Comparison of ENCODE assay signal across 1 cellular context in the genomic region with DNA sequence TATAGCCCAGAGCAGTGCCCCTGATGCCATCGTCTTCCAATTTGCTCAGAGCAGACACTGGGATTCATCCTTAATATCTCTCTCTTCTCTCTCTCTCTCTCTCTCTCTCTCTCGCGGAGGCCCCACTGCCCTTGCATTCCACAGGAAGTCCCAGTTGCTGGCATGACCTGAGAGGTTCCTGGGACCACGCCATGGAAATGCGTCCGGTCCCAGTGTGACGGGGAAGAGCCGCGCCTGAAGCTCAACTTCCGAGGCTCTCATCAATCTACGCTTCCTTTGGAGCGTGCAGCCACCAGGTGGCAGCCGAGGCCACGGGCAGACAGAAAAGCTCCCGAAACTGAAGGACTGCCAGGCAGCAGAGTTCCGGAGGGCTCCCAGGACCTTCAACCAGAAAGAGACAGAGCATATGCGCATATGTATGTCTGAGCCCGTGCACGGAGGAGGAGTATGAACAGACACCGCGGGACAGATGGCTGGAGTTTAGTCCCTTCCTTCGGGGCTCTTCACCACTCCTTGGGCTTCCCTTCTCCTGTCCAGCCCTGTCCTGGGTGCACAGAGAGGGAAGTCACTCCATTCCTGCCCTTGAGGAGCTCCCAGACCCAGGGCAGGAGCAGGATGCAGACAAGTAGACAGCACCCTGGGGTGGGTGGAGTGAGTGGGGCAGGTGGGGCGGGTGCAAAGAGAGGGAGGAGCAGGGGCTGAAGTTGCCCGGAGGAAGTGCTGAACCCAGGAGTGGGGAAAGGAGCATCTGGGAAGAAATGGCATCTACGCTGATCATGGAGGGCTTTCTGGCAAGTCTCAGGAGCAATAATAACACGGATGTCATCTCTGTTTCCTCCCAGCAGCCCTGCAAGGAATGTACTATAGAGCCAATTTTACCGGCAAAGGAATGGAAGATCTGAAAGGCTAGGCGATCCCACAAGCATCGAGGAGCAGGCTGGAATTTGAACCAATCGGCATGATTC.
TF ChIP-seq lines count a peak whose summit lies in the region.

No MANE protein-coding gene starts in this region.

TF ChIP-seq in K562, 482 proteins besides CTCF, POLR2A, EP300 and RAD21 (continued from another document and continues in another):
- TF ChIP-seq, protein P1, sequence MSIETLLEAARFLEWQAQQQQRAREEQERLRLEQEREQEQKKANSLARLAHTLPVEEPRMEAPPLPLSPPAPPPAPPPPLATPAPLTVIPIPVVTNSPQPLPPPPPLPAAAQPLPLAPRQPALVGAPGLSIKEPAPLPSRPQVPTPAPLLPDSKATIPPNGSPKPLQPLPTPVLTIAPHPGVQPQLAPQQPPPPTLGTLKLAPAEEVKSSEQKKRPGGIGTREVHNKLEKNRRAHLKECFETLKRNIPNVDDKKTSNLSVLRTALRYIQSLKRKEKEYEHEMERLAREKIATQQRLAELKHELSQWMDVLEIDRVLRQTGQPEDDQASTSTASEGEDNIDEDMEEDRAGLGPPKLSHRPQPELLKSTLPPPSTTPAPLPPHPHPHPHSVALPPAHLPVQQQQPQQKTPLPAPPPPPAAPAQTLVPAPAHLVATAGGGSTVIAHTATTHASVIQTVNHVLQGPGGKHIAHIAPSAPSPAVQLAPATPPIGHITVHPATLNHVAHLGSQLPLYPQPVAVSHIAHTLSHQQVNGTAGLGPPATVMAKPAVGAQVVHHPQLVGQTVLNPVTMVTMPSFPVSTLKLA (conservative IDR thresholded peaks at IDR 0.05): peak; percentile 63 to 82
- TF ChIP-seq KDM1A (IDR thresholded peaks at IDR 0.05) (peak in 1 of 2 experiments; percentile 91; a peak in 2 of 4 replicates), RHOXF2B (CRISPR knock-in tag; conservative IDR thresholded peaks at IDR 0.05) (no peak), POLR2B (IDR thresholded peaks at IDR 0.05; ENCODE audit: low read depth, partially characterized antibody) (no peak), ZNF253 (CRISPR knock-in tag; conservative IDR thresholded peaks at IDR 0.05) (no peak), EZH2 (IDR thresholded peaks at IDR 0.05; ENCODE audit: borderline replicate concordance, low read depth, low read length) (no peak), CBFA2T3 (IDR thresholded peaks at IDR 0.05) (no peak), RBM14 (IDR thresholded peaks at IDR 0.05; ENCODE audit: borderline replicate concordance, insufficient read depth, low read depth, low read length) (no peak), MEF2A (IDR thresholded peaks at IDR 0.05; ENCODE audit: control insufficient read depth, low read depth, low read length) (no peak), ADNP (tag; IDR thresholded peaks at IDR 0.05) (no peak), LCOR (CRISPR knock-in tag; IDR thresholded peaks at IDR 0.05) (peak; percentile 92), MCM2 (IDR thresholded peaks at IDR 0.05; ENCODE audit: low read depth) (no peak), TOE1 (IDR thresholded peaks at IDR 0.05; ENCODE audit: borderline replicate concordance) (peak; percentile 62; the same call in 1 of the 2 replicates), TOE1 (CRISPR knock-in tag; IDR thresholded peaks at IDR 0.05; ENCODE audit: borderline replicate concordance, low read depth) (no peak), TEAD4 (IDR thresholded peaks at IDR 0.05; ENCODE audit: low read length) (peak; percentile 53), TEAD4 (CRISPR knock-in tag; IDR thresholded peaks at IDR 0.05; ENCODE audit: borderline replicate concordance) (no peak), ZNF707 (CRISPR knock-in tag; conservative IDR thresholded peaks at IDR 0.05) (no peak), ZNF75A (CRISPR knock-in tag; IDR thresholded peaks at IDR 0.05) (no peak), NFXL1 (CRISPR knock-in tag; IDR thresholded peaks at IDR 0.05) (no peak), ELF1 (tag; IDR thresholded peaks at IDR 0.05) (peak; percentile 90), TFAM (CRISPR knock-in tag; conservative IDR thresholded peaks at IDR 0.05) (no peak), L3MBTL2 (IDR thresholded peaks at IDR 0.05) (peak; percentile 70), MCM3 (IDR thresholded peaks at IDR 0.05) (no peak), SMARCB1 (IDR thresholded peaks at IDR 0.05; ENCODE audit: insufficient read length, low read depth) (no peak), ZNF232 (CRISPR knock-in tag; IDR thresholded peaks at IDR 0.05) (no peak), OTX1 (CRISPR knock-in tag; IDR thresholded peaks at IDR 0.05) (no peak), SMARCA5 (IDR thresholded peaks at IDR 0.05) (no peak), NRF1 (conservative IDR thresholded peaks at IDR 0.05 in 1 of 2, IDR thresholded peaks at IDR 0.05 in 1 of 2) (peak; percentile 60 to 69), STAG1 (CRISPR knock-in tag; IDR thresholded peaks at IDR 0.05; ENCODE audit: borderline replicate concordance) (peak; percentile 90), TBL1XR1 (IDR thresholded peaks at IDR 0.05; ENCODE audit: low read length in 2 of 2) (peak in 1 of 2 experiments; percentile 96; a peak in 2 of 4 replicates), MXI1 (IDR thresholded peaks at IDR 0.05; ENCODE audit: low read depth, low read length) (no peak), CREM (IDR thresholded peaks at IDR 0.05; ENCODE audit: low read depth) (peak; percentile 99), MAFF (IDR thresholded peaks at IDR 0.05; ENCODE audit: low read length) (no peak), PCBP1 (IDR thresholded peaks at IDR 0.05; ENCODE audit: low read depth, low read length, poor library complexity, severe bottlenecking) (peak; percentile 93), ZNF23 (CRISPR knock-in tag; IDR thresholded peaks at IDR 0.05) (no peak), THRAP3 (IDR thresholded peaks at IDR 0.05; ENCODE audit: borderline replicate concordance) (no peak), RBFOX2 (IDR thresholded peaks at IDR 0.05; ENCODE audit: low read depth, low read length) (peak; percentile 78), ZNF143 (CRISPR knock-in tag; IDR thresholded peaks at IDR 0.05) (no peak), NFE2 (IDR thresholded peaks at IDR 0.05; ENCODE audit: low read depth) (no peak), ZFPM2 (CRISPR knock-in tag; IDR thresholded peaks at IDR 0.05) (no peak), ZKSCAN8 (CRISPR knock-in tag; IDR thresholded peaks at IDR 0.05) (no peak), BRCA1 (IDR thresholded peaks at IDR 0.05) (no peak), BRCA1 (CRISPR knock-in tag; IDR thresholded peaks at IDR 0.05) (no peak), ZNF140 (CRISPR knock-in tag; IDR thresholded peaks at IDR 0.05) (no peak)
- TF ChIP-seq, protein P2, sequence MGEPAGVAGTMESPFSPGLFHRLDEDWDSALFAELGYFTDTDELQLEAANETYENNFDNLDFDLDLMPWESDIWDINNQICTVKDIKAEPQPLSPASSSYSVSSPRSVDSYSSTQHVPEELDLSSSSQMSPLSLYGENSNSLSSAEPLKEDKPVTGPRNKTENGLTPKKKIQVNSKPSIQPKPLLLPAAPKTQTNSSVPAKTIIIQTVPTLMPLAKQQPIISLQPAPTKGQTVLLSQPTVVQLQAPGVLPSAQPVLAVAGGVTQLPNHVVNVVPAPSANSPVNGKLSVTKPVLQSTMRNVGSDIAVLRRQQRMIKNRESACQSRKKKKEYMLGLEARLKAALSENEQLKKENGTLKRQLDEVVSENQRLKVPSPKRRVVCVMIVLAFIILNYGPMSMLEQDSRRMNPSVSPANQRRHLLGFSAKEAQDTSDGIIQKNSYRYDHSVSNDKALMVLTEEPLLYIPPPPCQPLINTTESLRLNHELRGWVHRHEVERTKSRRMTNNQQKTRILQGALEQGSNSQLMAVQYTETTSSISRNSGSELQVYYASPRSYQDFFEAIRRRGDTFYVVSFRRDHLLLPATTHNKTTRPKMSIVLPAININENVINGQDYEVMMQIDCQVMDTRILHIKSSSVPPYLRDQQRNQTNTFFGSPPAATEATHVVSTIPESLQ (CRISPR knock-in tag; IDR thresholded peaks at IDR 0.05): no peak
- TF ChIP-seq, protein P3, sequence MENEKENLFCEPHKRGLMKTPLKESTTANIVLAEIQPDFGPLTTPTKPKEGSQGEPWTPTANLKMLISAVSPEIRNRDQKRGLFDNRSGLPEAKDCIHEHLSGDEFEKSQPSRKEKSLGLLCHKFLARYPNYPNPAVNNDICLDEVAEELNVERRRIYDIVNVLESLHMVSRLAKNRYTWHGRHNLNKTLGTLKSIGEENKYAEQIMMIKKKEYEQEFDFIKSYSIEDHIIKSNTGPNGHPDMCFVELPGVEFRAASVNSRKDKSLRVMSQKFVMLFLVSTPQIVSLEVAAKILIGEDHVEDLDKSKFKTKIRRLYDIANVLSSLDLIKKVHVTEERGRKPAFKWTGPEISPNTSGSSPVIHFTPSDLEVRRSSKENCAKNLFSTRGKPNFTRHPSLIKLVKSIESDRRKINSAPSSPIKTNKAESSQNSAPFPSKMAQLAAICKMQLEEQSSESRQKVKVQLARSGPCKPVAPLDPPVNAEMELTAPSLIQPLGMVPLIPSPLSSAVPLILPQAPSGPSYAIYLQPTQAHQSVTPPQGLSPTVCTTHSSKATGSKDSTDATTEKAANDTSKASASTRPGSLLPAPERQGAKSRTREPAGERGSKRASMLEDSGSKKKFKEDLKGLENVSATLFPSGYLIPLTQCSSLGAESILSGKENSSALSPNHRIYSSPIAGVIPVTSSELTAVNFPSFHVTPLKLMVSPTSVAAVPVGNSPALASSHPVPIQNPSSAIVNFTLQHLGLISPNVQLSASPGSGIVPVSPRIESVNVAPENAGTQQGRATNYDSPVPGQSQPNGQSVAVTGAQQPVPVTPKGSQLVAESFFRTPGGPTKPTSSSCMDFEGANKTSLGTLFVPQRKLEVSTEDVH (IDR thresholded peaks at IDR 0.05; ENCODE audit: low read depth, partially characterized antibody): peak; percentile 86
- TF ChIP-seq, protein P4, sequence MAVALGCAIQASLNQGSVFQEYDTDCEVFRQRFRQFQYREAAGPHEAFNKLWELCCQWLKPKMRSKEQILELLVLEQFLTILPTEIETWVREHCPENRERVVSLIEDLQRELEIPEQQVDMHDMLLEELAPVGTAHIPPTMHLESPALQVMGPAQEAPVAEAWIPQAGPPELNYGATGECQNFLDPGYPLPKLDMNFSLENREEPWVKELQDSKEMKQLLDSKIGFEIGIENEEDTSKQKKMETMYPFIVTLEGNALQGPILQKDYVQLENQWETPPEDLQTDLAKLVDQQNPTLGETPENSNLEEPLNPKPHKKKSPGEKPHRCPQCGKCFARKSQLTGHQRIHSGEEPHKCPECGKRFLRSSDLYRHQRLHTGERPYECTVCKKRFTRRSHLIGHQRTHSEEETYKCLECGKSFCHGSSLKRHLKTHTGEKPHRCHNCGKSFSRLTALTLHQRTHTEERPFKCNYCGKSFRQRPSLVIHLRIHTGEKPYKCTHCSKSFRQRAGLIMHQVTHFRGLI (CRISPR knock-in tag; IDR thresholded peaks at IDR 0.05): no peak
- TF ChIP-seq, protein P5, sequence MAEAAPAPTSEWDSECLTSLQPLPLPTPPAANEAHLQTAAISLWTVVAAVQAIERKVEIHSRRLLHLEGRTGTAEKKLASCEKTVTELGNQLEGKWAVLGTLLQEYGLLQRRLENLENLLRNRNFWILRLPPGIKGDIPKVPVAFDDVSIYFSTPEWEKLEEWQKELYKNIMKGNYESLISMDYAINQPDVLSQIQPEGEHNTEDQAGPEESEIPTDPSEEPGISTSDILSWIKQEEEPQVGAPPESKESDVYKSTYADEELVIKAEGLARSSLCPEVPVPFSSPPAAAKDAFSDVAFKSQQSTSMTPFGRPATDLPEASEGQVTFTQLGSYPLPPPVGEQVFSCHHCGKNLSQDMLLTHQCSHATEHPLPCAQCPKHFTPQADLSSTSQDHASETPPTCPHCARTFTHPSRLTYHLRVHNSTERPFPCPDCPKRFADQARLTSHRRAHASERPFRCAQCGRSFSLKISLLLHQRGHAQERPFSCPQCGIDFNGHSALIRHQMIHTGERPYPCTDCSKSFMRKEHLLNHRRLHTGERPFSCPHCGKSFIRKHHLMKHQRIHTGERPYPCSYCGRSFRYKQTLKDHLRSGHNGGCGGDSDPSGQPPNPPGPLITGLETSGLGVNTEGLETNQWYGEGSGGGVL (CRISPR knock-in tag; IDR thresholded peaks at IDR 0.05): no peak
- TF ChIP-seq, protein P6, sequence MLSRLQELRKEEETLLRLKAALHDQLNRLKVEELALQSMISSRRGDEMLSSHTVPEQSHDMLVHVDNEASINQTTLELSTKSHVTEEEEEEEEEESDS (CRISPR knock-in tag; IDR thresholded peaks at IDR 0.05): no peak
- TF ChIP-seq, protein P7, sequence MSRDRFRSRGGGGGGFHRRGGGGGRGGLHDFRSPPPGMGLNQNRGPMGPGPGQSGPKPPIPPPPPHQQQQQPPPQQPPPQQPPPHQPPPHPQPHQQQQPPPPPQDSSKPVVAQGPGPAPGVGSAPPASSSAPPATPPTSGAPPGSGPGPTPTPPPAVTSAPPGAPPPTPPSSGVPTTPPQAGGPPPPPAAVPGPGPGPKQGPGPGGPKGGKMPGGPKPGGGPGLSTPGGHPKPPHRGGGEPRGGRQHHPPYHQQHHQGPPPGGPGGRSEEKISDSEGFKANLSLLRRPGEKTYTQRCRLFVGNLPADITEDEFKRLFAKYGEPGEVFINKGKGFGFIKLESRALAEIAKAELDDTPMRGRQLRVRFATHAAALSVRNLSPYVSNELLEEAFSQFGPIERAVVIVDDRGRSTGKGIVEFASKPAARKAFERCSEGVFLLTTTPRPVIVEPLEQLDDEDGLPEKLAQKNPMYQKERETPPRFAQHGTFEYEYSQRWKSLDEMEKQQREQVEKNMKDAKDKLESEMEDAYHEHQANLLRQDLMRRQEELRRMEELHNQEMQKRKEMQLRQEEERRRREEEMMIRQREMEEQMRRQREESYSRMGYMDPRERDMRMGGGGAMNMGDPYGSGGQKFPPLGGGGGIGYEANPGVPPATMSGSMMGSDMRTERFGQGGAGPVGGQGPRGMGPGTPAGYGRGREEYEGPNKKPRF (IDR thresholded peaks at IDR 0.05; ENCODE audit: low read depth, low read length): no peak
- TF ChIP-seq, protein P8, sequence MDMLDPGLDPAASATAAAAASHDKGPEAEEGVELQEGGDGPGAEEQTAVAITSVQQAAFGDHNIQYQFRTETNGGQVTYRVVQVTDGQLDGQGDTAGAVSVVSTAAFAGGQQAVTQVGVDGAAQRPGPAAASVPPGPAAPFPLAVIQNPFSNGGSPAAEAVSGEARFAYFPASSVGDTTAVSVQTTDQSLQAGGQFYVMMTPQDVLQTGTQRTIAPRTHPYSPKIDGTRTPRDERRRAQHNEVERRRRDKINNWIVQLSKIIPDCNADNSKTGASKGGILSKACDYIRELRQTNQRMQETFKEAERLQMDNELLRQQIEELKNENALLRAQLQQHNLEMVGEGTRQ (CRISPR knock-in tag; IDR thresholded peaks at IDR 0.05): no peak
- TF ChIP-seq, protein P9, sequence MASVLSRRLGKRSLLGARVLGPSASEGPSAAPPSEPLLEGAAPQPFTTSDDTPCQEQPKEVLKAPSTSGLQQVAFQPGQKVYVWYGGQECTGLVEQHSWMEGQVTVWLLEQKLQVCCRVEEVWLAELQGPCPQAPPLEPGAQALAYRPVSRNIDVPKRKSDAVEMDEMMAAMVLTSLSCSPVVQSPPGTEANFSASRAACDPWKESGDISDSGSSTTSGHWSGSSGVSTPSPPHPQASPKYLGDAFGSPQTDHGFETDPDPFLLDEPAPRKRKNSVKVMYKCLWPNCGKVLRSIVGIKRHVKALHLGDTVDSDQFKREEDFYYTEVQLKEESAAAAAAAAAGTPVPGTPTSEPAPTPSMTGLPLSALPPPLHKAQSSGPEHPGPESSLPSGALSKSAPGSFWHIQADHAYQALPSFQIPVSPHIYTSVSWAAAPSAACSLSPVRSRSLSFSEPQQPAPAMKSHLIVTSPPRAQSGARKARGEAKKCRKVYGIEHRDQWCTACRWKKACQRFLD (CRISPR knock-in tag; IDR thresholded peaks at IDR 0.05): no peak
